In genomic region chr3:134757549-134758069, GRCh38 we compare ENCODE assay signal across 38 cellular contexts. TPM values are rescaled to one million over a fixed set of nuclear protein-coding genes. Genes with fewer than 3 reads are reported as not detected.
"Had no signal": no experiment of that assay in that cellular context is flagged by ENCODE, and none has a peak within 500 bp of the region (broad histone marks: within the 10 kb centered on the region; RNA-seq: fewer than 3 reads in every experiment).

No MANE protein-coding gene starts in this region.

- H3K27me3 ChIP-seq: adrenal gland, body of pancreas, brain microvascular endothelial cell, breast epithelium had no signal

- H3K36me3 ChIP-seq: adrenal gland, brain microvascular endothelial cell, breast epithelium had no signal

- DNase-seq: activated B cell treated with CpG ODN at 0.5 μM for 24 hours; activated CD4-positive, alpha-beta memory T cell treated with anti-CD3 and anti-CD28 coated beads for 36 hours; activated CD4-positive, alpha-beta T cell treated with anti-CD3 and anti-CD28 coated beads for 4 hours; activated CD4-positive, alpha-beta T cell treated with anti-CD3 and anti-CD28 coated beads, Interleukin-2, amount 10 ng/mL, durations not matched to agents 24 days and 14 days; activated CD4-positive, alpha-beta T cell treated with anti-CD3 and anti-CD28 coated beads, Interleukin-2, amount 50 U/mL, for 1 hour; activated CD4-positive, alpha-beta T cell treated with anti-CD3 and anti-CD28 coated beads, Interleukin-2, amount 50 U/mL, for 4 hours; activated CD4-positive, CD25-positive, alpha-beta regulatory T cell treated with anti-CD3 and anti-CD28 coated beads, Interleukin-2, amount 50 U/mL, for 72 hours; activated CD8-positive, alpha-beta memory T cell treated with anti-CD3 and anti-CD28 coated beads, Interleukin-2, amount 50 U/mL, for 4 hours; activated CD8-positive, alpha-beta T cell treated with anti-CD3 and anti-CD28 coated beads for 36 hours; activated effector memory CD4-positive, alpha-beta T cell treated with anti-CD3 and anti-CD28 coated beads, Interleukin-2, amount 50 U/mL, for 16 hours; activated gamma-delta T cell treated with Interleukin-2 at 50 U/mL for 16 hours; activated naive CD4-positive, alpha-beta T cell; activated naive CD4-positive, alpha-beta T cell treated with anti-CD3 and anti-CD28 coated beads for 36 hours; activated naive CD4-positive, alpha-beta T cell treated with anti-CD3 and anti-CD28 coated beads, Interleukin-2, amount 50 U/mL, for 16 hours; activated naive CD8-positive, alpha-beta T cell treated with anti-CD3 and anti-CD28 coated beads for 36 hours; activated T-cell treated with anti-CD3 and anti-CD28 coated beads for 4 hours; activated T-cell treated with anti-CD3 and anti-CD28 coated beads, Interleukin-2, amount 50 U/mL, for 1 hour; activated T-cell treated with anti-CD3 and anti-CD28 coated beads, Interleukin-2, amount 50 U/mL, for 4 hours; activated T-cell treated with anti-CD3 and anti-CD28 coated beads, Interleukin-2, amount 50 U/mL, for 72 hours; amniotic stem cell; aorta; body of pancreas; brain microvascular endothelial cell; central memory CD4-positive, alpha-beta T cell; T-helper 1 cell; T-helper 2 cell; T-helper 9 cell had no signal

- H3K27ac Mint-ChIP-seq: activated B cell treated with CpG ODN at 0.5 μM for 24 hours; activated CD4-positive, alpha-beta memory T cell treated with anti-CD3 and anti-CD28 coated beads for 36 hours; activated CD4-positive, alpha-beta T cell treated with anti-CD3 and anti-CD28 coated beads, Interleukin-2, amount 10 ng/mL, durations not matched to agents 24 days and 14 days; activated CD8-positive, alpha-beta T cell treated with anti-CD3 and anti-CD28 coated beads for 36 hours; activated naive CD4-positive, alpha-beta T cell treated with anti-CD3 and anti-CD28 coated beads for 36 hours; activated naive CD4-positive, alpha-beta T cell treated with anti-CD3 and anti-CD28 coated beads, Interleukin-2, amount 50 U/mL, for 72 hours; activated naive CD8-positive, alpha-beta T cell treated with anti-CD3 and anti-CD28 coated beads for 36 hours; activated T-cell treated with anti-CD3 and anti-CD28 coated beads, Interleukin-2, amount 50 U/mL, for 72 hours; activated T-helper 1 cell treated with anti-CD3 and anti-CD28 coated beads, Interleukin-12 subunit alpha, Interleukin-12 subunit beta, Interleukin-2, Interleukin-4 antibody, amounts not matched to agents 30 ng/mL and 10 ng/mL and 1 ng/mL, durations not matched to agents 14 hours and 24 hours and 36 hours; activated T-helper 17 cell treated with anti-CD3 and anti-CD28 coated beads, Interleukin-2, amount 50 U/mL, for 72 hours; T-helper 1 cell treated with Interleukin-12 subunit alpha and Interleukin-12 subunit beta and Interleukin-4 antibody, amounts not matched to agents 30 μg/mL and 1 μg/mL, for 36 hours; T-helper 2 cell treated with Interferon-gamma antibody and Interleukin-4, amounts not matched to agents 5 μg/mL and 100 μg/mL, for 36 hours had no signal

- FAIRE-seq: astrocyte, TTC549 had no signal

- H3K4me3 ChIP-seq: adrenal gland, body of pancreas, breast epithelium had no signal

- H3K27me3 Mint-ChIP-seq: activated B cell treated with CpG ODN at 0.5 μM for 24 hours; activated CD8-positive, alpha-beta T cell treated with anti-CD3 and anti-CD28 coated beads for 36 hours had no signal

- H3K4me1 ChIP-seq: adrenal gland, body of pancreas, breast epithelium had no signal

- H3K4me1 Mint-ChIP-seq: activated B cell treated with CpG ODN at 0.5 μM for 24 hours; activated CD4-positive, alpha-beta T cell treated with anti-CD3 and anti-CD28 coated beads, Interleukin-2, amount 10 ng/mL, durations not matched to agents 24 days and 14 days; activated naive CD8-positive, alpha-beta T cell treated with anti-CD3 and anti-CD28 coated beads for 36 hours; activated T-helper 17 cell treated with anti-CD3 and anti-CD28 coated beads, Interleukin-2, amount 50 U/mL, for 72 hours had no signal

- H3K9me3 Mint-ChIP-seq: activated B cell treated with CpG ODN at 0.5 μM for 24 hours; activated CD4-positive, alpha-beta memory T cell treated with anti-CD3 and anti-CD28 coated beads for 36 hours; activated CD4-positive, alpha-beta T cell treated with anti-CD3 and anti-CD28 coated beads, Interleukin-2, amount 10 ng/mL, durations not matched to agents 24 days and 14 days; activated CD8-positive, alpha-beta T cell treated with anti-CD3 and anti-CD28 coated beads for 36 hours; activated naive CD4-positive, alpha-beta T cell treated with anti-CD3 and anti-CD28 coated beads for 36 hours; activated naive CD4-positive, alpha-beta T cell treated with anti-CD3 and anti-CD28 coated beads, Interleukin-2, amount 50 U/mL, for 72 hours; activated naive CD8-positive, alpha-beta T cell treated with anti-CD3 and anti-CD28 coated beads for 36 hours; activated T-cell treated with anti-CD3 and anti-CD28 coated beads, Interleukin-2, amount 50 U/mL, for 4 hours; activated T-cell treated with anti-CD3 and anti-CD28 coated beads, Interleukin-2, amount 50 U/mL, for 72 hours; activated T-helper 1 cell treated with anti-CD3 and anti-CD28 coated beads, Interleukin-12 subunit alpha, Interleukin-12 subunit beta, Interleukin-2, Interleukin-4 antibody, amounts not matched to agents 30 ng/mL and 10 ng/mL and 1 ng/mL, durations not matched to agents 14 hours and 24 hours and 36 hours; activated T-helper 17 cell treated with anti-CD3 and anti-CD28 coated beads, Interleukin-2, amount 50 U/mL, for 72 hours; T-helper 1 cell treated with Interleukin-12 subunit alpha and Interleukin-12 subunit beta and Interleukin-4 antibody, amounts not matched to agents 30 μg/mL and 1 μg/mL, for 36 hours; T-helper 2 cell treated with Interferon-gamma antibody and Interleukin-4, amounts not matched to agents 5 μg/mL and 100 μg/mL, for 36 hours had no signal

- H3K27ac ChIP-seq: adrenal gland, body of pancreas, brain microvascular endothelial cell, breast epithelium, VCaP had no signal

- H3K36me3 Mint-ChIP-seq: activated CD4-positive, alpha-beta memory T cell treated with anti-CD3 and anti-CD28 coated beads for 36 hours; activated naive CD4-positive, alpha-beta T cell treated with anti-CD3 and anti-CD28 coated beads, Interleukin-2, amount 50 U/mL, for 72 hours; activated naive CD8-positive, alpha-beta T cell treated with anti-CD3 and anti-CD28 coated beads for 36 hours had no signal

- ATAC-seq: activated CD8-positive, alpha-beta T cell treated with anti-CD3 and anti-CD28 coated beads for 36 hours; activated naive CD4-positive, alpha-beta T cell treated with anti-CD3 and anti-CD28 coated beads, Interleukin-2, amount 50 U/mL, for 72 hours; activated T-cell treated with anti-CD3 and anti-CD28 coated beads, Interleukin-2, amount 50 U/mL, for 4 hours; activated T-cell treated with anti-CD3 and anti-CD28 coated beads, Interleukin-2, amount 50 U/mL, for 72 hours; activated T-helper 17 cell treated with anti-CD3 and anti-CD28 coated beads, Interleukin-2, amount 50 U/mL, for 72 hours; body of pancreas had no signal

- H3K4me3 Mint-ChIP-seq: activated B cell treated with CpG ODN at 0.5 μM for 24 hours; activated CD4-positive, alpha-beta memory T cell treated with anti-CD3 and anti-CD28 coated beads for 36 hours; activated CD4-positive, alpha-beta T cell treated with anti-CD3 and anti-CD28 coated beads, Interleukin-2, amount 10 ng/mL, durations not matched to agents 24 days and 14 days; activated CD8-positive, alpha-beta T cell treated with anti-CD3 and anti-CD28 coated beads for 36 hours; activated naive CD4-positive, alpha-beta T cell treated with anti-CD3 and anti-CD28 coated beads for 36 hours; activated naive CD8-positive, alpha-beta T cell treated with anti-CD3 and anti-CD28 coated beads for 36 hours; activated T-cell treated with anti-CD3 and anti-CD28 coated beads, Interleukin-2, amount 50 U/mL, for 4 hours; activated T-cell treated with anti-CD3 and anti-CD28 coated beads, Interleukin-2, amount 50 U/mL, for 72 hours; activated T-helper 1 cell treated with anti-CD3 and anti-CD28 coated beads, Interleukin-12 subunit alpha, Interleukin-12 subunit beta, Interleukin-2, Interleukin-4 antibody, amounts not matched to agents 30 ng/mL and 10 ng/mL and 1 ng/mL, durations not matched to agents 14 hours and 24 hours and 36 hours; activated T-helper 17 cell treated with anti-CD3 and anti-CD28 coated beads, Interleukin-2, amount 50 U/mL, for 72 hours; T-helper 1 cell treated with Interleukin-12 subunit alpha and Interleukin-12 subunit beta and Interleukin-4 antibody, amounts not matched to agents 30 μg/mL and 1 μg/mL, for 36 hours; T-helper 2 cell treated with Interferon-gamma antibody and Interleukin-4, amounts not matched to agents 5 μg/mL and 100 μg/mL, for 36 hours had no signal

- H3K9me3 ChIP-seq: adrenal gland, body of pancreas, breast epithelium had no signal

RNA-seq across cellular contexts. Expression of gene EPHB1, which starts 37.5 kb away (rescaled TPM):
- total RNA-seq: activated CD8-positive, alpha-beta memory T cell treated with anti-CD3 and anti-CD28 coated beads for 36 hours; activated naive CD8-positive, alpha-beta T cell treated with anti-CD3 and anti-CD28 coated beads for 36 hours had no signal
